In genomic region chr3:16309558-16309957, GRCh38 we compare ENCODE assay signal across 8 cellular contexts.
A peak's percentile ranks its signal among the peaks of the same experiment; 100 is the strongest.
DNase-seq lines count a peak whose midpoint lies in the region; ATAC-seq lines count a peak whose summit lies in the region.

No MANE protein-coding gene starts in this region.

- H3K4me1 Mint-ChIP-seq in stimulated activated naive B cell treated with anti-CD40 and anti-IgM and Interleukin-4, amounts not matched to agents 10 μg/mL and 1 μg/mL and 100 μg/mL, for 72 hours: peaks cover 44 to 55% of the 10 kb centered on the region in 2 donors

- H3K27ac Mint-ChIP-seq in stimulated activated naive B cell treated with anti-CD40 and anti-IgM and Interleukin-4, amounts not matched to agents 10 μg/mL and 1 μg/mL and 100 μg/mL, for 72 hours: peak overlapping the region; percentile 88

- H3K27me3 Mint-ChIP-seq in stimulated activated naive B cell treated with anti-CD40 and anti-IgM and Interleukin-4, amounts not matched to agents 10 μg/mL and 1 μg/mL and 100 μg/mL, for 72 hours: no peaks in the 10 kb centered on the region

- peak; percentile 90 to 92 for ATAC-seq in activated CD4-positive, CD25-positive, alpha-beta regulatory T cell treated with anti-CD3 and anti-CD28 coated beads, Interleukin-2, amount 50 U/mL, for 24 hours
- ATAC-seq in HG03025 (IDR thresholded peaks at IDR 0.05; ENCODE audit: low FRiP score, unreplicated experiment): peak; percentile 82
- ATAC-seq in stimulated activated naive B cell treated with anti-CD40 and anti-IgM and Interleukin-4, amounts not matched to agents 10 μg/mL and 1 μg/mL and 100 μg/mL, for 72 hours (replicated peaks): peak; percentile 85 to 86

- peaks cover 50 to 69% of the 10 kb centered on the region in 2 donors for H3K36me3 Mint-ChIP-seq in stimulated activated naive B cell treated with anti-CD40 and anti-IgM and Interleukin-4, amounts not matched to agents 10 μg/mL and 1 μg/mL and 100 μg/mL, for 72 hours

- no peaks in the 10 kb centered on the region for H3K9me3 Mint-ChIP-seq in stimulated activated naive B cell treated with anti-CD40 and anti-IgM and Interleukin-4, amounts not matched to agents 10 μg/mL and 1 μg/mL and 100 μg/mL, for 72 hours

- peak overlapping the region; percentile 8 to 35 for H3K4me3 Mint-ChIP-seq in stimulated activated naive B cell treated with anti-CD40 and anti-IgM and Interleukin-4, amounts not matched to agents 10 μg/mL and 1 μg/mL and 100 μg/mL, for 72 hours

- DNase-seq in activated CD4-positive, CD25-positive, alpha-beta regulatory T cell treated with anti-CD3 and anti-CD28 coated beads, Interleukin-2, amount 50 U/mL, for 72 hours: no peak
- DNase-seq in RKO (ENCODE audit: low spot score) (peak; percentile 47), NCI-H2171 treated with DMSO at 0.1 percent for 48 hours (lab: John Stamatoyannopoulos, UW) (no peak), iPS-NIHi7 (ENCODE audit: extremely low spot score) (no peak)
- peak; percentile 71 for DNase-seq in central memory CD4-positive, alpha-beta T cell
- no peak for DNase-seq in stimulated activated naive B cell treated with anti-CD40 and anti-IgM and Interleukin-4, amounts not matched to agents 10 μg/mL and 1 μg/mL and 100 μg/mL, for 72 hours

Comparison
In these comparisons a context has a peak if more than half of its experiments do, and no peak if none do; other contexts are left out.
1. DNase-seq: peak in RKO (single experiment) and central memory CD4-positive, alpha-beta T cell (single experiment); none in activated CD4-positive, CD25-positive, alpha-beta regulatory T cell treated with anti-CD3 and anti-CD28 coated beads, Interleukin-2, amount 50 U/mL, for 72 hours (single experiment), stimulated activated naive B cell treated with anti-CD40 and anti-IgM and Interleukin-4, amounts not matched to agents 10 μg/mL and 1 μg/mL and 100 μg/mL, for 72 hours (single experiment), NCI-H2171 treated with DMSO at 0.1 percent for 48 hours (single experiment) and iPS-NIHi7 (single experiment).
2. Peak in every context shown above with its lines, with median percentiles within 50 percentile points of each other: ATAC-seq.